Comparison of ENCODE assay signal across 25 cellular contexts in genomic region chr12:45223868-45224267, GRCh38. TPM values are rescaled to one million over a fixed set of nuclear protein-coding genes. Genes with fewer than 3 reads are reported as not detected.
DNase-seq lines count a peak whose midpoint lies in the region; ATAC-seq and TF ChIP-seq lines count a peak whose summit lies in the region.
"Had no signal": no experiment of that assay in that cellular context is flagged by ENCODE, and none has a peak within 500 bp of the region (broad histone marks: within the 10 kb centered on the region; RNA-seq: fewer than 3 reads in every experiment).

No MANE protein-coding gene starts in this region.

- H3K27me3 ChIP-seq in A673 (replicated peaks; ENCODE audit: insufficient read depth, low read depth, low read length, poor library complexity), result no peaks in the 10 kb centered on the region
- H3K27me3 ChIP-seq in GM23338 (ENCODE audit: insufficient read depth), result no peaks in the 10 kb centered on the region
- H3K27me3 ChIP-seq in psoas muscle (ENCODE audit: insufficient read depth in 3 of 3, low read length in 2 of 3), result no peaks in the 10 kb centered on the region
- H3K27me3 ChIP-seq: BLaER1, stomach, upper lobe of right lung had no signal

- POLR2A ChIA-PET in A673 (lab: Charles Lee; ENCODE audit: low non-redundant PET) (no interaction called here), WTC11 (lab: Charles Lee) (no interaction called here)

- H3K4me3 ChIP-seq in A673 (ENCODE audit: low read depth, low read length, poor library complexity, severe bottlenecking), result no peak overlapping the region
- no peak overlapping the region for H3K4me3 ChIP-seq in GM23338
- H3K4me3 ChIP-seq in psoas muscle, result no peak overlapping the region
- H3K4me3 ChIP-seq: BLaER1, stomach, upper lobe of right lung had no signal

- H3K27ac ChIP-seq in A673 (ENCODE audit: low read depth, low read length, poor library complexity, severe bottlenecking) (peak overlapping the region; percentile 84), GM23338 (ENCODE audit: low read depth) (0 out of 2 replicates have a peak overlapping the region, but pooled peaks have one; percentile 16), psoas muscle (peak overlapping the region; percentile 25)
- H3K27ac ChIP-seq: BLaER1, stomach, upper lobe of right lung, WERI-Rb-1 had no signal

- no TSS peak for BruUV-seq in A673 (replicated peaks; lab: Mats Ljungman, UMichigan)

- H3K9me2 ChIP-seq in GM23338 (ENCODE audit: insufficient read depth), result no peaks in the 10 kb centered on the region

- intact Hi-C loops in A673 (cut with micrococcal nuclease; ENCODE audit: unreplicated experiment), result no loop called here
- intact Hi-C loops in psoas muscle (cut with DNase I), result no loop called here

- peaks cover 98% of the 10 kb centered on the region for H3K79me2 ChIP-seq in GM23338 (replicated peaks; ENCODE audit: insufficient read depth)

- H3K4me2 ChIP-seq in GM23338, result no peak overlapping the region
- H3K4me2 ChIP-seq: BLaER1 had no signal

- DNase-seq in A673 (ENCODE audit: low spot score), result no peak
- DNase-seq in GM23338 (ENCODE audit: low spot score), result no peak
- no peak for DNase-seq in WTC11 (ENCODE audit: low spot score)
- DNase-seq in psoas muscle, result no peak
- DNase-seq in stimulated activated CD8-positive, alpha-beta memory T cell treated with anti-CD3 and anti-CD28 coated beads, Interleukin-4, amount 100 ng/mL, for 48 hours, result no peak
- no peak for DNase-seq in stimulated activated naive CD8-positive, alpha-beta T cell treated with anti-CD3 and anti-CD28 coated beads, Interleukin-15, Interleukin-2, amounts not matched to agents 100 U/mL and 50 U/mL, for 24 hours
- DNase-seq in NCI-H2107 (lab: John Stamatoyannopoulos, UW), result no peak
- DNase-seq: ACHN; activated CD4-positive, alpha-beta T cell treated with anti-CD3 and anti-CD28 coated beads, Interleukin-2, amount 50 U/mL, for 48 hours; activated gamma-delta T cell; amniotic stem cell; dermis blood vessel endothelial cell; left colon; mesendoderm; naive thymus-derived CD4-positive, alpha-beta T cell; NCI-H1417; NCI-H524; stimulated activated CD4-positive, alpha-beta T cell treated with anti-CD3 and anti-CD28 coated beads, Interleukin-12 subunit alpha, Interleukin-12 subunit beta, amount 100 ng/mL, for 4 hours; stimulated activated CD4-positive, alpha-beta T cell treated with anti-CD3 and anti-CD28 coated beads, Interleukin-4, amount 100 ng/mL, for 4 hours; stomach; upper lobe of right lung; WERI-Rb-1 had no signal

- CTCF ChIA-PET in A673 (lab: Charles Lee) (no interaction called here), WTC11 (lab: Charles Lee) (no interaction called here)

- ATAC-seq in GM23338 (no peak), WTC11 (no peak), psoas muscle (no peak), GM21529 (IDR thresholded peaks at IDR 0.05; ENCODE audit: unreplicated experiment) (no peak)
- ATAC-seq in stimulated activated naive CD8-positive, alpha-beta T cell treated with anti-CD3 and anti-CD28 coated beads, Interleukin-15, Interleukin-2, amounts not matched to agents 100 U/mL and 50 U/mL, for 24 hours, result no peak
- ATAC-seq: left colon; naive thymus-derived CD4-positive, alpha-beta T cell; upper lobe of right lung had no signal

- H3K27me3 Mint-ChIP-seq in GM23338 (ENCODE audit: insufficient read depth, low read depth, poor library complexity) (peaks cover 2% of the 10 kb centered on the region), WTC11 (ENCODE audit: low read depth) (no peaks in the 10 kb centered on the region)
- H3K27me3 Mint-ChIP-seq: naive thymus-derived CD4-positive, alpha-beta T cell had no signal

- TF ChIP-seq CTCF in A673 (conservative IDR thresholded peaks at IDR 0.05; ENCODE audit: low read depth, low read length) (no peak), GM23338 (conservative IDR thresholded peaks at IDR 0.05; ENCODE audit: low read depth in 2 of 2) (no peak), WTC11 (IDR thresholded peaks at IDR 0.05) (no peak), psoas muscle (IDR thresholded peaks at IDR 0.05) (no peak)

- peaks cover 39% of the 10 kb centered on the region for H3K36me3 Mint-ChIP-seq in GM23338 (ENCODE audit: low read depth)
- peaks cover 20% of the 10 kb centered on the region for H3K36me3 Mint-ChIP-seq in WTC11

- H3K9me3 ChIP-seq in A673 (ENCODE audit: low read depth, low read length, poor library complexity, severe bottlenecking) (no peaks in the 10 kb centered on the region), psoas muscle (no peaks in the 10 kb centered on the region)
- H3K9me3 ChIP-seq: BLaER1, stomach, upper lobe of right lung had no signal

- no peaks in the 10 kb centered on the region for H3F3A ChIP-seq in GM23338 (replicated peaks; ENCODE audit: low read depth)

- no peak overlapping the region for H3K27ac Mint-ChIP-seq in GM23338
- peak overlapping the region; percentile 41; the same call in 1 of the 2 replicates for H3K27ac Mint-ChIP-seq in WTC11
- H3K27ac Mint-ChIP-seq: T-helper 2 cell treated with Interferon-gamma antibody and Interleukin-4, amounts not matched to agents 5 μg/mL and 100 μg/mL, for 36 hours had no signal

- H2AFZ ChIP-seq in GM23338, result no peak overlapping the region

- H3K4me1 Mint-ChIP-seq in GM23338, result peaks cover 64% of the 10 kb centered on the region
- peaks cover 76% of the 10 kb centered on the region for H3K4me1 Mint-ChIP-seq in WTC11

- H3K4me1 ChIP-seq in A673 (ENCODE audit: insufficient read depth, low read length, poor library complexity, severe bottlenecking) (peaks cover 64% of the 10 kb centered on the region), GM23338 (ENCODE audit: insufficient read depth) (peaks cover 46% of the 10 kb centered on the region), psoas muscle (peaks cover 47% of the 10 kb centered on the region)

- H3K36me3 ChIP-seq in A673 (ENCODE audit: insufficient read depth, low read length, poor library complexity, severe bottlenecking) (no peaks in the 10 kb centered on the region), GM23338 (ENCODE audit: insufficient read depth) (no peaks in the 10 kb centered on the region), psoas muscle (ENCODE audit: insufficient read depth in 1 of 2, low read depth in 1 of 2) (peaks cover 0 to 13% of the 10 kb centered on the region in 2 donors)
- H3K36me3 ChIP-seq: stomach, upper lobe of right lung, WERI-Rb-1 had no signal

- H3K9me3 Mint-ChIP-seq in GM23338 (no peaks in the 10 kb centered on the region), WTC11 (peaks cover 13% of the 10 kb centered on the region)
- H3K9me3 Mint-ChIP-seq: T-helper 2 cell treated with Interferon-gamma antibody and Interleukin-4, amounts not matched to agents 5 μg/mL and 100 μg/mL, for 36 hours had no signal

- peaks cover 5% of the 10 kb centered on the region; the same call in 1 of the 2 replicates for H4K20me1 ChIP-seq in GM23338 (replicated peaks; ENCODE audit: insufficient read depth)

- H3K4me3 Mint-ChIP-seq in GM23338, result no peak overlapping the region
- H3K4me3 Mint-ChIP-seq in WTC11, result no peak overlapping the region
- H3K4me3 Mint-ChIP-seq: naive thymus-derived CD4-positive, alpha-beta T cell; T-helper 2 cell treated with Interferon-gamma antibody and Interleukin-4, amounts not matched to agents 5 μg/mL and 100 μg/mL, for 36 hours had no signal

- 48 to 83% (median 62%) methylated on average over 2 of the region's 2 CpGs for WGBS in psoas muscle, 3 donors

TF ChIP-seq in GM23338, 12 proteins besides CTCF, POLR2A, EP300 and RAD21:
- TF ChIP-seq STAT1 (IDR thresholded peaks at IDR 0.05; ENCODE audit: unreplicated experiment) (no peak), POLR2AphosphoS5 (IDR thresholded peaks at IDR 0.05; ENCODE audit: low read depth) (no peak), ZNF331 (CRISPR knock-in tag; IDR thresholded peaks at IDR 0.05; ENCODE audit: low read depth) (no peak), JUNB (IDR thresholded peaks at IDR 0.05; ENCODE audit: unreplicated experiment) (no peak)
- TF ChIP-seq, protein P1, sequence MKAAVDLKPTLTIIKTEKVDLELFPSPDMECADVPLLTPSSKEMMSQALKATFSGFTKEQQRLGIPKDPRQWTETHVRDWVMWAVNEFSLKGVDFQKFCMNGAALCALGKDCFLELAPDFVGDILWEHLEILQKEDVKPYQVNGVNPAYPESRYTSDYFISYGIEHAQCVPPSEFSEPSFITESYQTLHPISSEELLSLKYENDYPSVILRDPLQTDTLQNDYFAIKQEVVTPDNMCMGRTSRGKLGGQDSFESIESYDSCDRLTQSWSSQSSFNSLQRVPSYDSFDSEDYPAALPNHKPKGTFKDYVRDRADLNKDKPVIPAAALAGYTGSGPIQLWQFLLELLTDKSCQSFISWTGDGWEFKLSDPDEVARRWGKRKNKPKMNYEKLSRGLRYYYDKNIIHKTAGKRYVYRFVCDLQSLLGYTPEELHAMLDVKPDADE (IDR thresholded peaks at IDR 0.05), result no peak
TF ChIP-seq in GM23338: peak in this region for 0.

TF ChIP-seq in WTC11, 78 proteins besides CTCF, POLR2A, EP300 and RAD21 (continues in another document):
- TF ChIP-seq, protein P2, sequence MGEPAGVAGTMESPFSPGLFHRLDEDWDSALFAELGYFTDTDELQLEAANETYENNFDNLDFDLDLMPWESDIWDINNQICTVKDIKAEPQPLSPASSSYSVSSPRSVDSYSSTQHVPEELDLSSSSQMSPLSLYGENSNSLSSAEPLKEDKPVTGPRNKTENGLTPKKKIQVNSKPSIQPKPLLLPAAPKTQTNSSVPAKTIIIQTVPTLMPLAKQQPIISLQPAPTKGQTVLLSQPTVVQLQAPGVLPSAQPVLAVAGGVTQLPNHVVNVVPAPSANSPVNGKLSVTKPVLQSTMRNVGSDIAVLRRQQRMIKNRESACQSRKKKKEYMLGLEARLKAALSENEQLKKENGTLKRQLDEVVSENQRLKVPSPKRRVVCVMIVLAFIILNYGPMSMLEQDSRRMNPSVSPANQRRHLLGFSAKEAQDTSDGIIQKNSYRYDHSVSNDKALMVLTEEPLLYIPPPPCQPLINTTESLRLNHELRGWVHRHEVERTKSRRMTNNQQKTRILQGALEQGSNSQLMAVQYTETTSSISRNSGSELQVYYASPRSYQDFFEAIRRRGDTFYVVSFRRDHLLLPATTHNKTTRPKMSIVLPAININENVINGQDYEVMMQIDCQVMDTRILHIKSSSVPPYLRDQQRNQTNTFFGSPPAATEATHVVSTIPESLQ (CRISPR knock-in tag; IDR thresholded peaks at IDR 0.05), result no peak
- TF ChIP-seq E2F4 (CRISPR knock-in tag; IDR thresholded peaks at IDR 0.05; ENCODE audit: borderline replicate concordance, low read depth), result no peak

RNA-seq across cellular contexts. Expression of gene ANO6, which starts 8.0 kb away (rescaled TPM):
- total RNA-seq in A673 (2021) (59.3 TPM in 2 replicates), WTC11 (2021) (41.8 to 46.8 TPM (median 44.3 TPM) in 3 replicates), psoas muscle (100 to 1,000 TPM in 1 of 4 donors, 10 to 100 TPM in 3; 51.5 to 121 (median 65.5) TPM)
- total RNA-seq in GM23338 (2014; rRNA removed; shearing (Covaris generic)), result 45.1 and 48.9 TPM in 2 replicates
- polyA plus RNA-seq in GM23338 (2016; fragmentation: Nextera tagmentation; extraction: Ambion mirVana) (17.7 and 21.1 TPM in 2 replicates), psoas muscle (10 to 100 TPM; 25.6 to 36.9 (median 26.1) TPM)

Comparison
In these comparisons a context has a peak if more than half of its experiments do, and no peak if none do; other contexts are left out.
1. H3K27ac ChIP-seq: peak in every context shown above with its lines; median percentile 84 in A673; 25 in psoas muscle; 16 in GM23338.